Comparison of ENCODE assay signal across 11 cellular contexts in the genomic region with DNA sequence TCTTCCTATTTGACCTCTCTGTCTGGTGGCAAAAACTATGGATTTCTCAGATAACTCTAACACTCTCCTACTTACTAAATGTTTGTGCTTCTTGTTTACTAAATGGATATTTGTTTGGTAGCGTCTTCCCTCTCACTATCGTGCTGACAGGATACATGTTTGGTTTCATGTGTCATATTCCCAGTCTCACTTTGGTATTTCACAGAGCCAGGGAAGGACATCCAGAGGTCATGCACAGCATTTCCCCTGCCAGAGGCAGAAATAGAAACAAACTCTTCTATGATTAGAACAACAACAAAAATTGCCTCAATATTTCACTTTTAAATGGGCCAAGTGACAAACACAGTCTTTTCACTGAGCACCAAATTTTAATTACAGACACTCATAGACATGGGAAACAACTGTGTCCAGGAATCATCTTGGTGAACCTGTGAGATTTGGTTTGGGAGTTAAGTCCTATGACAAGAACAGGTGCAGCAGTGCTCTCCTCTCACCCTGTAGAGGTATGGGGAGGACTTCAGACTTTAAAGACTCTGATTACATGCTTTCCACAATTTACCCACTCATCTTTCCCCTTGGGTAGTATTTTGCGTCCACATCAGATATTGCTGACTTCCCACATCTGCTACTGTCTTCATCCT. TPM values are rescaled to one million over a fixed set of nuclear protein-coding genes. Genes with fewer than 3 reads are reported as not detected.
DNase-seq lines count a peak whose midpoint lies in the region; ATAC-seq lines count a peak whose summit lies in the region.
"Had no signal": no experiment of that assay in that cellular context is flagged by ENCODE, and none has a peak within 500 bp of the region (broad histone marks: within the 10 kb centered on the region; RNA-seq: fewer than 3 reads in every experiment).

No MANE protein-coding gene starts in this region.

- peak overlapping the region; percentile 49 for H3K27ac Mint-ChIP-seq in activated T-cell treated with anti-CD3 and anti-CD28 coated beads, Interleukin-2, amount 50 U/mL, for 24 hours
- H3K27ac Mint-ChIP-seq in activated naive CD8-positive, alpha-beta T cell treated with anti-CD3 and anti-CD28 coated beads, Interleukin-2, amount 50 U/mL, for 24 hours: peak overlapping the region; percentile 7
- peak overlapping the region; percentile 23 to 87 (median 72) for H3K27ac Mint-ChIP-seq in immature natural killer cell
- peak overlapping the region; percentile 67 for H3K27ac Mint-ChIP-seq in stimulated activated effector memory CD8-positive, alpha-beta T cell treated with anti-CD3 and anti-CD28 coated beads, Interleukin-12 subunit alpha, Interleukin-12 subunit beta, amount 100 ng/mL, for 72 hours

- H3K36me3 Mint-ChIP-seq in activated T-cell treated with anti-CD3 and anti-CD28 coated beads, Interleukin-2, amount 50 U/mL, for 24 hours (ENCODE audit: low read depth): no peaks in the 10 kb centered on the region
- peaks cover 2% of the 10 kb centered on the region for H3K36me3 Mint-ChIP-seq in activated naive CD8-positive, alpha-beta T cell treated with anti-CD3 and anti-CD28 coated beads, Interleukin-2, amount 50 U/mL, for 24 hours (ENCODE audit: low read depth)
- H3K36me3 Mint-ChIP-seq in immature natural killer cell: no peaks in the 10 kb centered on the region
- no peaks in the 10 kb centered on the region for H3K36me3 Mint-ChIP-seq in stimulated activated effector memory CD8-positive, alpha-beta T cell treated with anti-CD3 and anti-CD28 coated beads, Interleukin-12 subunit alpha, Interleukin-12 subunit beta, amount 100 ng/mL, for 72 hours

- ATAC-seq in activated naive CD8-positive, alpha-beta T cell treated with anti-CD3 and anti-CD28 coated beads, Interleukin-2, amount 50 U/mL, for 24 hours: no peak
- ATAC-seq in stimulated activated effector memory CD8-positive, alpha-beta T cell treated with anti-CD3 and anti-CD28 coated beads, Interleukin-12 subunit alpha, Interleukin-12 subunit beta, amount 100 ng/mL, for 72 hours: no peak

- H3K9me3 Mint-ChIP-seq in activated T-cell treated with anti-CD3 and anti-CD28 coated beads, Interleukin-2, amount 50 U/mL, for 24 hours: no peaks in the 10 kb centered on the region
- no peaks in the 10 kb centered on the region for H3K9me3 Mint-ChIP-seq in activated naive CD8-positive, alpha-beta T cell treated with anti-CD3 and anti-CD28 coated beads, Interleukin-2, amount 50 U/mL, for 24 hours
- H3K9me3 Mint-ChIP-seq in immature natural killer cell: no peaks in the 10 kb centered on the region
- no peaks in the 10 kb centered on the region for H3K9me3 Mint-ChIP-seq in stimulated activated effector memory CD8-positive, alpha-beta T cell treated with anti-CD3 and anti-CD28 coated beads, Interleukin-12 subunit alpha, Interleukin-12 subunit beta, amount 100 ng/mL, for 72 hours

- H3K27me3 Mint-ChIP-seq in activated T-cell treated with anti-CD3 and anti-CD28 coated beads, Interleukin-2, amount 50 U/mL, for 24 hours: no peaks in the 10 kb centered on the region
- no peaks in the 10 kb centered on the region for H3K27me3 Mint-ChIP-seq in activated naive CD8-positive, alpha-beta T cell treated with anti-CD3 and anti-CD28 coated beads, Interleukin-2, amount 50 U/mL, for 24 hours
- peaks cover 0 to 1% (median 0%) of the 10 kb centered on the region in 3 donors for H3K27me3 Mint-ChIP-seq in immature natural killer cell (ENCODE audit: low read depth in 3 of 3)

- peaks cover 60% of the 10 kb centered on the region for H3K4me1 Mint-ChIP-seq in activated T-cell treated with anti-CD3 and anti-CD28 coated beads, Interleukin-2, amount 50 U/mL, for 24 hours (ENCODE audit: low read depth)
- H3K4me1 Mint-ChIP-seq in activated naive CD8-positive, alpha-beta T cell treated with anti-CD3 and anti-CD28 coated beads, Interleukin-2, amount 50 U/mL, for 24 hours: peaks cover 51% of the 10 kb centered on the region
- peaks cover 30 to 32% of the 10 kb centered on the region in 2 donors for H3K4me1 Mint-ChIP-seq in immature natural killer cell
- H3K4me1 Mint-ChIP-seq in stimulated activated effector memory CD8-positive, alpha-beta T cell treated with anti-CD3 and anti-CD28 coated beads, Interleukin-12 subunit alpha, Interleukin-12 subunit beta, amount 100 ng/mL, for 72 hours: peaks cover 38% of the 10 kb centered on the region

- H3K4me3 Mint-ChIP-seq in activated T-cell treated with anti-CD3 and anti-CD28 coated beads, Interleukin-2, amount 50 U/mL, for 24 hours: no peak overlapping the region
- no peak overlapping the region for H3K4me3 Mint-ChIP-seq in activated naive CD8-positive, alpha-beta T cell treated with anti-CD3 and anti-CD28 coated beads, Interleukin-2, amount 50 U/mL, for 24 hours
- peak overlapping the region in 4 of 5 donors; percentile 6 to 69 (median 60) for H3K4me3 Mint-ChIP-seq in immature natural killer cell
- peak overlapping the region; percentile 49 for H3K4me3 Mint-ChIP-seq in stimulated activated effector memory CD8-positive, alpha-beta T cell treated with anti-CD3 and anti-CD28 coated beads, Interleukin-12 subunit alpha, Interleukin-12 subunit beta, amount 100 ng/mL, for 72 hours

- no peak for DNase-seq in activated T-cell treated with anti-CD3 and anti-CD28 coated beads, Interleukin-2, amount 50 U/mL, for 24 hours
- DNase-seq in activated T-cell treated with anti-CD3 and anti-CD28 coated beads, Interleukin-2, amount 50 U/mL, for 48 hours: no peak
- no peak for DNase-seq in activated naive CD8-positive, alpha-beta T cell treated with anti-CD3 and anti-CD28 coated beads, Interleukin-2, amount 50 U/mL, for 24 hours
- DNase-seq in immature natural killer cell (no peak), DMS 273 (lab: John Stamatoyannopoulos, UW; ENCODE audit: unreplicated experiment) (no peak), hippocampal formation (lab: John Stamatoyannopoulos, UW) (no peak), NCI-H748 treated with DMSO at 0.1 percent for 48 hours (lab: John Stamatoyannopoulos, UW) (no peak)
- DNase-seq in stimulated activated effector memory CD8-positive, alpha-beta T cell treated with anti-CD3 and anti-CD28 coated beads, Interleukin-12 subunit alpha, Interleukin-12 subunit beta, amount 100 ng/mL, for 72 hours (ENCODE audit: low spot score in 2 of 2): peak in 1 of 2 donors; percentile 43
- DNase-seq: activated CD8-positive, alpha-beta memory T cell treated with anti-CD3 and anti-CD28 coated beads for 24 hours; DMS153; Kasumi-1 had no signal

RNA-seq across cellular contexts. Expression of a gene that starts 40.3 kb away (rescaled TPM):
- polyA plus RNA-seq in immature natural killer cell: under 1 TPM in 2 of 3 donors, not detected in 1; 0.08 to 0.32 TPM

Comparison
In these comparisons a context has a peak if more than half of its experiments do, and no peak if none do; other contexts are left out.
1. H3K27ac Mint-ChIP-seq: peak in every context shown above with its lines; median percentile 72 in immature natural killer cell; 67 in stimulated activated effector memory CD8-positive, alpha-beta T cell treated with anti-CD3 and anti-CD28 coated beads, Interleukin-12 subunit alpha, Interleukin-12 subunit beta, amount 100 ng/mL, for 72 hours; 49 in activated T-cell treated with anti-CD3 and anti-CD28 coated beads, Interleukin-2, amount 50 U/mL, for 24 hours; 7 in activated naive CD8-positive, alpha-beta T cell treated with anti-CD3 and anti-CD28 coated beads, Interleukin-2, amount 50 U/mL, for 24 hours.
2. H3K4me3 Mint-ChIP-seq: peak in immature natural killer cell (4 of 5) and stimulated activated effector memory CD8-positive, alpha-beta T cell treated with anti-CD3 and anti-CD28 coated beads, Interleukin-12 subunit alpha, Interleukin-12 subunit beta, amount 100 ng/mL, for 72 hours (single experiment); none in activated T-cell treated with anti-CD3 and anti-CD28 coated beads, Interleukin-2, amount 50 U/mL, for 24 hours (single experiment) and activated naive CD8-positive, alpha-beta T cell treated with anti-CD3 and anti-CD28 coated beads, Interleukin-2, amount 50 U/mL, for 24 hours (single experiment).